24 cellular contexts compared by ENCODE assay signal in the genomic region with DNA sequence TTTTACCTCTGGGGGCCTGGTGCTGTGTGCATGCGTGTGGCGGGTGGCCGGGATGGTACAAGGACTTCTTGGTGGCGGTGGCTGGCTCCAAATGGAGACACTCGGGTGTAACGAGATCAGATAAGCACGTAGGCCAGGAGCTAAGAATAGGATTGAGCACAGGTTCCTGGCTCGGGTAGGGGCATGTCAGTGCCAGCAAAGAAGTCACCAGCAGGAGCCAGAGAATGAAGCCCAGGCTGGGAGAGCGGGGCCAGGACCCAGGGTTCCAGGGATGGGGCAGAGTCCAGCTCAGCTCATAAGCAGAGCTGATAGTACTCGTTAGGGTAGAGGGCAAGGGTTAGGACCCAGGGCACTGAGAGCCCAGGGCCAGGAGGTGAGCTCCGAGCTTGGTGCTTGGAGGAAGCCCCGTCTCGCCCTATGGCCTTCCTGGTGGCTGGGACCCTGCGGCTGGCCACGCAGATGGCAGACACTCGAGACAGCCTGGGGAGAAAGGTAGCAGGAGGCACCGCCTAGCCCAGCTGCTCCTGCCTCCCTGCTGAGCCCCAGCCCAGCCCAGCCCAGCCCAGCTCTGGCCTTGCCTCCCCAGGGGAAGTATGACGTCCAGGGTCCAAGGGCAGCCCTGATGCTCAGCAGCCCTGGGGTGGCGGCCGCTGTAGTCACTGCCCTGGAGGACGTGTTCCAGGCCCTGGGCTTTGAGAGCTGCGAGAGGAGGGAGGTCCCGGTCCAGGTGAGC. TPM values are rescaled to one million over a fixed set of nuclear protein-coding genes. Genes with fewer than 3 reads are reported as not detected.
DNase-seq lines count a peak whose midpoint lies in the region; ATAC-seq and TF ChIP-seq lines count a peak whose summit lies in the region.
"Had no signal": no experiment of that assay in that cellular context is flagged by ENCODE, and none has a peak within 500 bp of the region (broad histone marks: within the 10 kb centered on the region; RNA-seq: fewer than 3 reads in every experiment).

No MANE protein-coding gene starts in this region.

- H3K27ac ChIP-seq in neural progenitor cell (no peak overlapping the region), tibial artery (no peak overlapping the region)
- H3K27ac ChIP-seq: SK-N-MC had no signal

- H3K4me1 Mint-ChIP-seq in neural progenitor cell: peaks cover 2% of the 10 kb centered on the region
- H3K4me1 Mint-ChIP-seq: activated CD4-positive, alpha-beta T cell treated with anti-CD3 and anti-CD28 coated beads for 36 hours had no signal

- no peaks in the 10 kb centered on the region for H3F3A ChIP-seq in neural progenitor cell (ENCODE audit: low read depth)

- no peaks in the 10 kb centered on the region for H3K79me2 ChIP-seq in neural progenitor cell (ENCODE audit: low read depth)

- H3K4me1 ChIP-seq in BE2C (peaks cover 9% of the 10 kb centered on the region), neural progenitor cell (no peaks in the 10 kb centered on the region), tibial artery (no peaks in the 10 kb centered on the region)

- H3K9me3 Mint-ChIP-seq in neural progenitor cell: no peaks in the 10 kb centered on the region
- H3K9me3 Mint-ChIP-seq: CD8-positive, alpha-beta memory T cell; HFFc6; naive thymus-derived CD8-positive, alpha-beta T cell; stimulated activated naive CD8-positive, alpha-beta T cell treated with anti-CD3 and anti-CD28 coated beads, Interleukin-15, amount 100 ng/mL, for 72 hours had no signal

- ATAC-seq in left cardiac atrium: peak; percentile 75 to 89
- ATAC-seq: activated CD4-positive, alpha-beta T cell treated with anti-CD3 and anti-CD28 coated beads for 36 hours; naive thymus-derived CD8-positive, alpha-beta T cell; stimulated activated naive CD8-positive, alpha-beta T cell treated with anti-CD3 and anti-CD28 coated beads, Interleukin-15, amount 100 ng/mL, for 72 hours had no signal

- peaks cover 11% of the 10 kb centered on the region for H3K27me3 Mint-ChIP-seq in neural progenitor cell (ENCODE audit: insufficient read depth, low read depth)
- H3K27me3 Mint-ChIP-seq: activated CD4-positive, alpha-beta T cell treated with anti-CD3 and anti-CD28 coated beads for 36 hours; CD8-positive, alpha-beta memory T cell; naive thymus-derived CD8-positive, alpha-beta T cell; stimulated activated naive CD8-positive, alpha-beta T cell treated with anti-CD3 and anti-CD28 coated beads, Interleukin-15, amount 100 ng/mL, for 72 hours had no signal

- H3K9ac ChIP-seq in neural progenitor cell: no peak overlapping the region

- H3K4me3 ChIP-seq in BE2C (ENCODE audit: low read depth, low read length): no peak overlapping the region
- H3K4me3 ChIP-seq in neural progenitor cell: no peak overlapping the region
- H3K4me3 ChIP-seq in tibial artery: no peak overlapping the region
- H3K4me3 ChIP-seq: SK-N-MC had no signal

- H3K36me3 Mint-ChIP-seq in neural progenitor cell: peaks cover 8% of the 10 kb centered on the region

- H4K20me1 ChIP-seq in neural progenitor cell (ENCODE audit: low read depth): no peaks in the 10 kb centered on the region

- H3K27me3 ChIP-seq in BE2C (no peaks in the 10 kb centered on the region), neural progenitor cell (peaks cover 18% of the 10 kb centered on the region), tibial artery (no peaks in the 10 kb centered on the region)

- peak; percentile 40 for DNase-seq in BE2C
- peak; percentile 49 for DNase-seq in SK-N-DZ (ENCODE audit: low spot score)
- DNase-seq in left cardiac atrium: peak; percentile 50
- DNase-seq in neural progenitor cell (ENCODE audit: low spot score): no peak
- DNase-seq in tibial artery: no peak
- DNase-seq in NCI-H345 (lab: John Stamatoyannopoulos, UW): no peak
- no peak for DNase-seq in stimulated activated CD4-positive, alpha-beta T cell treated with anti-CD3 and anti-CD28 coated beads, Interleukin-2, amount 100 ng/mL, for 24 hours
- no peak for DNase-seq in ecto neural progenitor cell (ENCODE audit: low spot score)
- DNase-seq: activated CD4-positive, alpha-beta T cell treated with anti-CD3 and anti-CD28 coated beads for 36 hours; activated CD8-positive, alpha-beta memory T cell treated with anti-CD3 and anti-CD28 coated beads, Interleukin-2, amount 50 U/mL, for 4 hours; activated gamma-delta T cell treated with Interleukin-2 at 50 U/mL for 16 hours; anterior cingulate cortex; CD8-positive, alpha-beta memory T cell; HFFc6; naive thymus-derived CD8-positive, alpha-beta T cell; NCI-H187; NCI-H446 treated with DMSO at 0.1 percent for 48 hours; stimulated activated naive CD8-positive, alpha-beta T cell treated with anti-CD3 and anti-CD28 coated beads, Interleukin-15, amount 100 ng/mL, for 72 hours had no signal

- no peak overlapping the region for H3K4me2 ChIP-seq in neural progenitor cell

- H3K9me3 ChIP-seq in BE2C (no peaks in the 10 kb centered on the region), neural progenitor cell (ENCODE audit: low read depth) (no peaks in the 10 kb centered on the region), tibial artery (no peaks in the 10 kb centered on the region)

- H3K4me3 Mint-ChIP-seq in neural progenitor cell: peak overlapping the region; percentile 15
- H3K4me3 Mint-ChIP-seq: activated CD4-positive, alpha-beta T cell treated with anti-CD3 and anti-CD28 coated beads for 36 hours; HFFc6; naive thymus-derived CD8-positive, alpha-beta T cell; stimulated activated naive CD8-positive, alpha-beta T cell treated with anti-CD3 and anti-CD28 coated beads, Interleukin-15, amount 100 ng/mL, for 72 hours had no signal

- no peak overlapping the region for H3K27ac Mint-ChIP-seq in neural progenitor cell
- H3K27ac Mint-ChIP-seq: activated CD4-positive, alpha-beta T cell treated with anti-CD3 and anti-CD28 coated beads for 36 hours; HFFc6; stimulated activated naive CD8-positive, alpha-beta T cell treated with anti-CD3 and anti-CD28 coated beads, Interleukin-15, amount 100 ng/mL, for 72 hours had no signal

- H2AFZ ChIP-seq in neural progenitor cell (replicated peaks): no peak overlapping the region

- intact Hi-C loops in left cardiac atrium (cut with DNase I) (no loop called here), tibial artery (cut with DNase I; ENCODE audit: low total_unique reads) (no loop called here)

- H3K36me3 ChIP-seq in BE2C (peaks cover 7% of the 10 kb centered on the region), neural progenitor cell (no peaks in the 10 kb centered on the region), tibial artery (peaks cover 24 to 44% (median 32%) of the 10 kb centered on the region in 3 donors)

- no peak for TF ChIP-seq CTCF in BE2C (IDR thresholded peaks at IDR 0.05; ENCODE audit: low read depth, low read length)
- TF ChIP-seq CTCF in neural progenitor cell (IDR thresholded peaks at IDR 0.05): no peak
- TF ChIP-seq CTCF in tibial artery (IDR thresholded peaks at IDR 0.05): no peak

RNA-seq across cellular contexts. Expression of gene ZNF213, which starts 8.9 kb away (rescaled TPM):
- 30.1 TPM for polyA plus RNA-seq in BE2C (2012; ENCODE audit: insufficient read depth, insufficient read length, low read depth)
- polyA plus RNA-seq in SK-N-DZ (2014; cell fraction: cytosol; rRNA removed): 6.1 and 7.0 TPM in 2 replicates
- 7.0 and 9.3 TPM in 2 replicates for polyA plus RNA-seq in SK-N-DZ (2014; cell fraction: nucleus; rRNA removed)
- total RNA-seq in left cardiac atrium: 1 to 10 TPM; 6.5 to 6.7 TPM
- total RNA-seq in neural progenitor cell (ENCODE audit: low replicate concordance): 1.3 and 4.0 TPM in 2 replicates

RNA-seq across cellular contexts. Expression of gene ZNF205, which starts 31.4 kb away (rescaled TPM):
- polyA plus RNA-seq in BE2C (2012; ENCODE audit: insufficient read depth, insufficient read length, low read depth): 44.6 TPM
- 20.0 and 28.5 TPM in 2 replicates for polyA plus RNA-seq in SK-N-DZ (2014; cell fraction: cytosol; rRNA removed)
- polyA plus RNA-seq in SK-N-DZ (2014; cell fraction: nucleus; rRNA removed): 26.1 and 28.8 TPM in 2 replicates
- 1 to 10 TPM; 7.0 to 7.2 TPM for total RNA-seq in left cardiac atrium
- 5.4 and 19.6 TPM in 2 replicates for total RNA-seq in neural progenitor cell (ENCODE audit: low replicate concordance)
- total RNA-seq: naive thymus-derived CD8-positive, alpha-beta T cell had no signal
- polyA plus RNA-seq: CD8-positive, alpha-beta memory T cell; naive thymus-derived CD8-positive, alpha-beta T cell had no signal

RNA-seq across cellular contexts. Expression of gene OR1F1, which starts 44.2 kb away (rescaled TPM):
- polyA plus RNA-seq in BE2C (2012; ENCODE audit: insufficient read depth, insufficient read length, low read depth): not detected
- polyA plus RNA-seq in SK-N-DZ (2014; cell fraction: cytosol; rRNA removed): not detected in 2 replicates
- polyA plus RNA-seq in SK-N-DZ (2014; cell fraction: nucleus; rRNA removed): not detected in 2 replicates
- total RNA-seq in left cardiac atrium: not detected
- not detected in 2 replicates for total RNA-seq in neural progenitor cell (ENCODE audit: low replicate concordance)
- total RNA-seq: activated CD4-positive, alpha-beta T cell treated with anti-CD3 and anti-CD28 coated beads for 36 hours; CD8-positive, alpha-beta memory T cell; HFFc6; lung microvascular endothelial cell; naive thymus-derived CD8-positive, alpha-beta T cell; urinary bladder had no signal
- polyA plus RNA-seq: CD8-positive, alpha-beta memory T cell; naive thymus-derived CD8-positive, alpha-beta T cell; urinary bladder had no signal

RNA-seq across cellular contexts. Expression of gene ZSCAN10, which starts 44.7 kb away (rescaled TPM):
- not detected for polyA plus RNA-seq in BE2C (2012; ENCODE audit: insufficient read depth, insufficient read length, low read depth)
- polyA plus RNA-seq in SK-N-DZ (2014; cell fraction: cytosol; rRNA removed): not detected in 2 replicates
- polyA plus RNA-seq in SK-N-DZ (2014; cell fraction: nucleus; rRNA removed): 0.69 TPM in 1 of 2 replicates, not detected in the other
- not detected for total RNA-seq in left cardiac atrium
- total RNA-seq in neural progenitor cell (ENCODE audit: low replicate concordance): 5.4 and 16.2 TPM in 2 replicates
- total RNA-seq: frontal cortex, HFFc6, lung microvascular endothelial cell, pulmonary artery endothelial cell, urinary bladder had no signal
- polyA plus RNA-seq: AG04450; CD8-positive, alpha-beta memory T cell; naive thymus-derived CD8-positive, alpha-beta T cell; urinary bladder had no signal

Comparison
In these comparisons a context has a peak if more than half of its experiments do, and no peak if none do; other contexts are left out.
1. DNase-seq: peak in BE2C (single experiment), SK-N-DZ (single experiment) and left cardiac atrium (single experiment); none in neural progenitor cell (single experiment), tibial artery (0 of 2), NCI-H345 (single experiment), stimulated activated CD4-positive, alpha-beta T cell treated with anti-CD3 and anti-CD28 coated beads, Interleukin-2, amount 100 ng/mL, for 24 hours (0 of 2) and ecto neural progenitor cell (single experiment).